ENCODE assay signal across 6 cellular contexts in the genomic region with DNA sequence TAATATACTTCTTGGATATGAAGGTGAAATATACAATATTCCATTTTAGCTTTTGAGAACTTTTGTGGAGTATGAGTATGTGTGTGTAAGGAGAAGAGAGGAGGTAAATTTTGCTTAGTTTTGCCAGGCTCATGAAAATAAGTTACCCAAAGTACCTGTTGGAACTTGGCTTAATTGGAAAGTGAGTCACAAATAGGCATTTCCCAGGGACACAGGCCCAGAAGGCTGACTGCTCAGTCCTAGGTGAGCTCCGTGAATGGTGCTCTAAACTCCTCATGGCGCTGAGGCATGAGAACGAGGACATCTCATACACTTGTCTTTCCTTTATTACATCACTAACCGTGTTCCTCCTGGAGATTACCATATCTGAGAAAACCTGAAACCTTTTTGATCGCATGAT.
"Had no signal": no experiment of that assay in that cellular context is flagged by ENCODE, and none has a peak within 500 bp of the region (broad histone marks: within the 10 kb centered on the region; RNA-seq: fewer than 3 reads in every experiment).

No MANE protein-coding gene starts in this region.

- H3K4me3 ChIP-seq: GM23338 had no signal

- H3K4me2 ChIP-seq: GM23338 had no signal

- H2AFZ ChIP-seq: GM23338 had no signal

- DNase-seq: H9, HCEC 1CT had no signal

- FAIRE-seq: H1, H54, HTR-8/SVneo had no signal
